14 cellular contexts compared by ENCODE assay signal in the genomic region with DNA sequence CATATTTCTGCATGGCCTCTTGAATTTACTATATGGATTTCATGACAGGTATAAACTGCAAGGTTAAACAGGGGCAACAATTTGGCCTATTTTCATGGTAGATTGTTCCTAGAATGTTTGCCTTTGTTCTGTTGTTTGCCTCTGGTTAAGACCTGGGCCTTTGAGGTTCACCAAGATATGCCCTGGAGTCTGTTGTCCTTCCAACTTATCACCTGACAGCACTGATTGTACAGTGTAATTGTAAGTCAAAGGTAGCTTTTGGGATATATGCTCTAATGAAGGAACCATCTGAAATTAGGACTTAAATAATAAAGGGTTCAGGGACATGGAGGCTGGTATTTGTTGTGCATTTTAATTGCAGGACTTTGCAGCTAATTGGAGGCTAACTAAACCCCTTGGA.
DNase-seq lines count a peak whose midpoint lies in the region; ATAC-seq and TF ChIP-seq lines count a peak whose summit lies in the region.
"Had no signal": no experiment of that assay in that cellular context is flagged by ENCODE, and none has a peak within 500 bp of the region (broad histone marks: within the 10 kb centered on the region; RNA-seq: fewer than 3 reads in every experiment).

No MANE protein-coding gene starts in this region.

- H3K9me3 ChIP-seq in esophagus muscularis mucosa = no peaks in the 10 kb centered on the region
- H3K9me3 ChIP-seq: BE2C had no signal

- ATAC-seq in left ventricle myocardium superior (peak; percentile 50), Right ventricle myocardium inferior (no peak)

- H3K36me3 Mint-ChIP-seq in activated naive CD4-positive, alpha-beta T cell treated with anti-CD3 and anti-CD28 coated beads for 36 hours (ENCODE audit: low read depth) = no peaks in the 10 kb centered on the region
- H3K36me3 Mint-ChIP-seq: CD4-positive, alpha-beta memory T cell had no signal

- no peaks in the 10 kb centered on the region for H3K4me1 Mint-ChIP-seq in activated naive CD4-positive, alpha-beta T cell treated with anti-CD3 and anti-CD28 coated beads for 36 hours (ENCODE audit: low read depth)
- H3K4me1 Mint-ChIP-seq: CD4-positive, alpha-beta memory T cell had no signal

- H3K27ac Mint-ChIP-seq in activated naive CD4-positive, alpha-beta T cell treated with anti-CD3 and anti-CD28 coated beads for 36 hours = no peak overlapping the region
- H3K27ac Mint-ChIP-seq: CD4-positive, alpha-beta memory T cell; H9 had no signal

- no peak for TF ChIP-seq CTCF in VCaP (conservative IDR thresholded peaks at IDR 0.05)
- TF ChIP-seq CTCF in esophagus muscularis mucosa (IDR thresholded peaks at IDR 0.05) = no peak

- intact Hi-C loops in left ventricle myocardium superior (cut with micrococcal nuclease) (no loop called here), Right ventricle myocardium inferior (cut with DNase I) (no loop called here), esophagus muscularis mucosa (cut with DNase I) (no loop called here)
- intact Hi-C loops in activated naive CD4-positive, alpha-beta T cell treated with anti-CD3 and anti-CD28 coated beads for 36 hours (cut with micrococcal nuclease) = no loop called here

- TF ChIP-seq POLR2A in esophagus muscularis mucosa (IDR thresholded peaks at IDR 0.05; ENCODE audit: low read depth) = no peak

- H3K4me3 Mint-ChIP-seq in activated naive CD4-positive, alpha-beta T cell treated with anti-CD3 and anti-CD28 coated beads for 36 hours = no peak overlapping the region
- H3K4me3 Mint-ChIP-seq: CD4-positive, alpha-beta memory T cell; H9 had no signal

- no peaks in the 10 kb centered on the region for H3K4me1 ChIP-seq in esophagus muscularis mucosa
- H3K4me1 ChIP-seq: BE2C had no signal

- no peaks in the 10 kb centered on the region for H3K27me3 ChIP-seq in esophagus muscularis mucosa
- H3K27me3 ChIP-seq: BE2C had no signal

- DNase-seq in left ventricle myocardium superior = no peak
- DNase-seq in Right ventricle myocardium inferior (ENCODE audit: missing footprints) = no peak
- peak; percentile 22 to 59 for DNase-seq in NCI-H1930 (lab: John Stamatoyannopoulos, UW)
- DNase-seq in Ammon's horn (ENCODE audit: low spot score) = no peak
- DNase-seq in activated naive CD4-positive, alpha-beta T cell treated with anti-CD3 and anti-CD28 coated beads for 36 hours = no peak
- no peak for DNase-seq in esophagus muscularis mucosa (ENCODE audit: extremely low spot score)
- DNase-seq: BE2C; CD4-positive, alpha-beta memory T cell; DND-41; GDM1; GOT3; H9 had no signal

- no peaks in the 10 kb centered on the region for H3K36me3 ChIP-seq in esophagus muscularis mucosa
- H3K36me3 ChIP-seq: BE2C had no signal

- H3K4me3 ChIP-seq in esophagus muscularis mucosa = no peak overlapping the region

- H3K27ac ChIP-seq in VCaP (peak overlapping the region; percentile 24; the same call in 1 of the 2 replicates), esophagus muscularis mucosa (replicated peaks in 1 of 4) (no peak overlapping the region)
- H3K27ac ChIP-seq: C4-2B had no signal

- no peak for TF ChIP-seq EP300 in esophagus muscularis mucosa (IDR thresholded peaks at IDR 0.05)

- H3K9me3 Mint-ChIP-seq in activated naive CD4-positive, alpha-beta T cell treated with anti-CD3 and anti-CD28 coated beads for 36 hours = peaks cover 7% of the 10 kb centered on the region
- H3K9me3 Mint-ChIP-seq: H9 had no signal

- CTCF ChIA-PET in activated naive CD4-positive, alpha-beta T cell treated with anti-CD3 and anti-CD28 coated beads for 36 hours (lab: Charles Lee) = no interaction called here

- H3K27me3 Mint-ChIP-seq in activated naive CD4-positive, alpha-beta T cell treated with anti-CD3 and anti-CD28 coated beads for 36 hours (ENCODE audit: low read depth) = no peaks in the 10 kb centered on the region
- H3K27me3 Mint-ChIP-seq: CD4-positive, alpha-beta memory T cell had no signal

Comparison
In these comparisons a context has a peak if more than half of its experiments do, and no peak if none do; other contexts are left out.
1. DNase-seq: peak in NCI-H1930 (2 of 2); none in left ventricle myocardium superior (single experiment), Right ventricle myocardium inferior (single experiment), Ammon's horn (single experiment), activated naive CD4-positive, alpha-beta T cell treated with anti-CD3 and anti-CD28 coated beads for 36 hours (single experiment) and esophagus muscularis mucosa (single experiment).